1 cellular context compared by ENCODE assay signal in genomic region chr5:147455321-147455720, GRCh38.
TF ChIP-seq lines count a peak whose summit lies in the region.

No MANE protein-coding gene starts in this region.

TF ChIP-seq in HepG2, 621 proteins besides CTCF, POLR2A, EP300 and RAD21:
- TF ChIP-seq ZSCAN9 (CRISPR knock-in tag; IDR thresholded peaks at IDR 0.05; ENCODE audit: borderline replicate concordance) (no peak), NFRKB (IDR thresholded peaks at IDR 0.05) (no peak), NFYC (CRISPR knock-in tag; IDR thresholded peaks at IDR 0.05) (no peak), ZNF83 (CRISPR knock-in tag; IDR thresholded peaks at IDR 0.05; ENCODE audit: borderline replicate concordance) (no peak), ZNF12 (CRISPR knock-in tag; IDR thresholded peaks at IDR 0.05) (no peak), ZNF737 (CRISPR knock-in tag; IDR thresholded peaks at IDR 0.05; ENCODE audit: borderline replicate concordance) (no peak), SNAPC4 (CRISPR knock-in tag; IDR thresholded peaks at IDR 0.05) (no peak), EHMT2 (IDR thresholded peaks at IDR 0.05; ENCODE audit: borderline replicate concordance, low read depth, low read length) (no peak), RCOR2 (CRISPR knock-in tag; IDR thresholded peaks at IDR 0.05) (no peak)
- TF ChIP-seq, protein P1, sequence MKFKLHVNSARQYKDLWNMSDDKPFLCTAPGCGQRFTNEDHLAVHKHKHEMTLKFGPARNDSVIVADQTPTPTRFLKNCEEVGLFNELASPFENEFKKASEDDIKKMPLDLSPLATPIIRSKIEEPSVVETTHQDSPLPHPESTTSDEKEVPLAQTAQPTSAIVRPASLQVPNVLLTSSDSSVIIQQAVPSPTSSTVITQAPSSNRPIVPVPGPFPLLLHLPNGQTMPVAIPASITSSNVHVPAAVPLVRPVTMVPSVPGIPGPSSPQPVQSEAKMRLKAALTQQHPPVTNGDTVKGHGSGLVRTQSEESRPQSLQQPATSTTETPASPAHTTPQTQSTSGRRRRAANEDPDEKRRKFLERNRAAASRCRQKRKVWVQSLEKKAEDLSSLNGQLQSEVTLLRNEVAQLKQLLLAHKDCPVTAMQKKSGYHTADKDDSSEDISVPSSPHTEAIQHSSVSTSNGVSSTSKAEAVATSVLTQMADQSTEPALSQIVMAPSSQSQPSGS (CRISPR knock-in tag; IDR thresholded peaks at IDR 0.05), result no peak
- TF ChIP-seq, protein P2, sequence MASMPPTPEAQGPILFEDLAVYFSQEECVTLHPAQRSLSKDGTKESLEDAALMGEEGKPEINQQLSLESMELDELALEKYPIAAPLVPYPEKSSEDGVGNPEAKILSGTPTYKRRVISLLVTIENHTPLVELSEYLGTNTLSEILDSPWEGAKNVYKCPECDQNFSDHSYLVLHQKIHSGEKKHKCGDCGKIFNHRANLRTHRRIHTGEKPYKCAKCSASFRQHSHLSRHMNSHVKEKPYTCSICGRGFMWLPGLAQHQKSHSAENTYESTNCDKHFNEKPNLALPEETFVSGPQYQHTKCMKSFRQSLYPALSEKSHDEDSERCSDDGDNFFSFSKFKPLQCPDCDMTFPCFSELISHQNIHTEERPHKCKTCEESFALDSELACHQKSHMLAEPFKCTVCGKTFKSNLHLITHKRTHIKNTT (CRISPR knock-in tag; IDR thresholded peaks at IDR 0.05), result no peak
- TF ChIP-seq, protein P3, sequence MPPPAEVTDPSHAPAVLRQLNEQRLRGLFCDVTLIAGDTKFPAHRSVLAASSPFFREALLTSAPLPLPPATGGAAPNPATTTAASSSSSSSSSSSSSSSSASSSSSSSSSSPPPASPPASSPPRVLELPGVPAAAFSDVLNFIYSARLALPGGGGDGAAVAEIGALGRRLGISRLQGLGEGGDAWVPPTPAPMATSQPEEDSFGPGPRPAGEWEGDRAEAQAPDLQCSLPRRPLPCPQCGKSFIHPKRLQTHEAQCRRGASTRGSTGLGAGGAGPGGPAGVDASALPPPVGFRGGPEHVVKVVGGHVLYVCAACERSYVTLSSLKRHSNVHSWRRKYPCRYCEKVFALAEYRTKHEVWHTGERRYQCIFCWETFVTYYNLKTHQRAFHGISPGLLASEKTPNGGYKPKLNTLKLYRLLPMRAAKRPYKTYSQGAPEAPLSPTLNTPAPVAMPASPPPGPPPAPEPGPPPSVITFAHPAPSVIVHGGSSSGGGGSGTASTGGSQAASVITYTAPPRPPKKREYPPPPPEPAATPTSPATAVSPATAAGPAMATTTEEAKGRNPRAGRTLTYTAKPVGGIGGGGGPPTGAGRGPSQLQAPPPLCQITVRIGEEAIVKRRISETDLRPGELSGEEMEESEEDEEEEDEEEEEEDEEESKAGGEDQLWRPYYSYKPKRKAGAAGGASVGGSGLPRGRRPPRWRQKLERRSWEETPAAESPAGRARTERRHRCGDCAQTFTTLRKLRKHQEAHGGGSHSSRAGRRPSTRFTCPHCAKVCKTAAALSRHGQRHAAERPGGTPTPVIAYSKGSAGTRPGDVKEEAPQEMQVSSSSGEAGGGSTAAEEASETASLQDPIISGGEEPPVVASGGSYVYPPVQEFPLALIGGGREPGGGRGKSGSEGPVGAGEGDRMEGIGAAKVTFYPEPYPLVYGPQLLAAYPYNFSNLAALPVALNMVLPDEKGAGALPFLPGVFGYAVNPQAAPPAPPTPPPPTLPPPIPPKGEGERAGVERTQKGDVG (CRISPR knock-in tag; IDR thresholded peaks at IDR 0.05; ENCODE audit: borderline replicate concordance), result no peak
- TF ChIP-seq, protein P4, sequence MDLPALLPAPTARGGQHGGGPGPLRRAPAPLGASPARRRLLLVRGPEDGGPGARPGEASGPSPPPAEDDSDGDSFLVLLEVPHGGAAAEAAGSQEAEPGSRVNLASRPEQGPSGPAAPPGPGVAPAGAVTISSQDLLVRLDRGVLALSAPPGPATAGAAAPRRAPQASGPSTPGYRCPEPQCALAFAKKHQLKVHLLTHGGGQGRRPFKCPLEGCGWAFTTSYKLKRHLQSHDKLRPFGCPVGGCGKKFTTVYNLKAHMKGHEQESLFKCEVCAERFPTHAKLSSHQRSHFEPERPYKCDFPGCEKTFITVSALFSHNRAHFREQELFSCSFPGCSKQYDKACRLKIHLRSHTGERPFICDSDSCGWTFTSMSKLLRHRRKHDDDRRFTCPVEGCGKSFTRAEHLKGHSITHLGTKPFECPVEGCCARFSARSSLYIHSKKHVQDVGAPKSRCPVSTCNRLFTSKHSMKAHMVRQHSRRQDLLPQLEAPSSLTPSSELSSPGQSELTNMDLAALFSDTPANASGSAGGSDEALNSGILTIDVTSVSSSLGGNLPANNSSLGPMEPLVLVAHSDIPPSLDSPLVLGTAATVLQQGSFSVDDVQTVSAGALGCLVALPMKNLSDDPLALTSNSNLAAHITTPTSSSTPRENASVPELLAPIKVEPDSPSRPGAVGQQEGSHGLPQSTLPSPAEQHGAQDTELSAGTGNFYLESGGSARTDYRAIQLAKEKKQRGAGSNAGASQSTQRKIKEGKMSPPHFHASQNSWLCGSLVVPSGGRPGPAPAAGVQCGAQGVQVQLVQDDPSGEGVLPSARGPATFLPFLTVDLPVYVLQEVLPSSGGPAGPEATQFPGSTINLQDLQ (CRISPR knock-in tag; IDR thresholded peaks at IDR 0.05), result no peak
- TF ChIP-seq, protein P5, sequence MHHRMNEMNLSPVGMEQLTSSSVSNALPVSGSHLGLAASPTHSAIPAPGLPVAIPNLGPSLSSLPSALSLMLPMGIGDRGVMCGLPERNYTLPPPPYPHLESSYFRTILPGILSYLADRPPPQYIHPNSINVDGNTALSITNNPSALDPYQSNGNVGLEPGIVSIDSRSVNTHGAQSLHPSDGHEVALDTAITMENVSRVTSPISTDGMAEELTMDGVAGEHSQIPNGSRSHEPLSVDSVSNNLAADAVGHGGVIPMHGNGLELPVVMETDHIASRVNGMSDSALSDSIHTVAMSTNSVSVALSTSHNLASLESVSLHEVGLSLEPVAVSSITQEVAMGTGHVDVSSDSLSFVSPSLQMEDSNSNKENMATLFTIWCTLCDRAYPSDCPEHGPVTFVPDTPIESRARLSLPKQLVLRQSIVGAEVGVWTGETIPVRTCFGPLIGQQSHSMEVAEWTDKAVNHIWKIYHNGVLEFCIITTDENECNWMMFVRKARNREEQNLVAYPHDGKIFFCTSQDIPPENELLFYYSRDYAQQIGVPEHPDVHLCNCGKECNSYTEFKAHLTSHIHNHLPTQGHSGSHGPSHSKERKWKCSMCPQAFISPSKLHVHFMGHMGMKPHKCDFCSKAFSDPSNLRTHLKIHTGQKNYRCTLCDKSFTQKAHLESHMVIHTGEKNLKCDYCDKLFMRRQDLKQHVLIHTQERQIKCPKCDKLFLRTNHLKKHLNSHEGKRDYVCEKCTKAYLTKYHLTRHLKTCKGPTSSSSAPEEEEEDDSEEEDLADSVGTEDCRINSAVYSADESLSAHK (CRISPR knock-in tag; IDR thresholded peaks at IDR 0.05; ENCODE audit: borderline replicate concordance), result no peak
